In the genomic region with DNA sequence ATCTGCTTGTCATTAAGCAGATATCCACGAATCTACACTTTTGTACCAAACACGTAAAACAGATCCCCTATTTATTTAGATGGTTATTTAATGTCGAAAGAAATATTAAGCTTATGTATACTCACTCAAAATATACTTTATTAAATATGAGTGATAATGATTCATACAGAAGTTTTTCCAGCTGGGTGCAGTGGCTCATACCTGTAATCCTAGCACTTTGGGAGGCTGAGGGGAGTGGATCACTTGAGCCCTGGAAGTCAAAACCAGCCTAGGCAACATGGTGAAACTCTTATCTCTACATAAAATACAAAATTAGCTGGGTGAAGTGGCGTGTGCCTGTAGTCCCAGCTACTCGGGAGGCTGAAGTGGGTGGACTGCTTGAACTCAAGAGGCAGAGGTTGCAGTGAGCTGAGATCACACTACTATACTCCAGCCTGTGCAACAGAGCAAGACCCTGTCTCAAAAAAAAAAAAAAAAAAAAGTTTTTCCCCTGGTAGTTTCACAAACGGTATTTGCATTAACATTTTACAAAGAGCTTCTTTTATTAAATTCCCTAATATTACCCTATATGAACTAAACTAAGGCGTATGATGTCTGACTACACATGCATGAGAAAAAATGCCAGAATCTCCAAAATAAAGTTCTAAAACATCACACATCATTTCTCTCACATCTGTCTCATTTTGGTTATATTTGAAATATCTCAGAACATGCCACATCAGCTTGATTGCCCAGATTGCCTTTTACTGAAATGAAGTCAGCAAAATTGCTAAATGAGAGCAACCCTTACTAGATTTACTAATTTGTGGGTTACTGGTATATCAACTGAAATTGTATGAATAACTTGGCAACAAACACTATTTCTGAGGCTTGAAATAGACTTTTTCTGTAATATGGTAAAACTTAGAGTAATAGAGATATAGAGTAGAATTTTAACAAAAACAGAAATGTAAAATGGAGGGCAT, we compare ENCODE assay signal across 10 cellular contexts.
DNase-seq lines count a peak whose midpoint lies in the region; ATAC-seq, FAIRE-seq and TF ChIP-seq lines count a peak whose summit lies in the region.
"Had no signal": no experiment of that assay in that cellular context is flagged by ENCODE, and none has a peak within 500 bp of the region (broad histone marks: within the 10 kb centered on the region; RNA-seq: fewer than 3 reads in every experiment).

No MANE protein-coding gene starts in this region.

- 80 to 87% (median 82%) methylated on average over 7 of the region's 7 CpGs for WGBS in adrenal gland, 4 donors

- no peak for TF ChIP-seq POLR2A in adrenal gland (IDR thresholded peaks at IDR 0.05)

- TF ChIP-seq CTCF in keratinocyte (optimal IDR thresholded peaks at IDR 0.05 in 1 of 3, IDR thresholded peaks at IDR 0.05 in 1 of 3, conservative IDR thresholded peaks at IDR 0.05 in 1 of 3; ENCODE audit: extremely low read depth in 1 of 3, insufficient read depth in 2 of 3, low read length in 3 of 3) (no peak), adrenal gland (IDR thresholded peaks at IDR 0.05) (no peak)

- H4K20me1 ChIP-seq in keratinocyte (ENCODE audit: control insufficient read depth, extremely low read depth, insufficient read depth, low read length): no peaks in the 10 kb centered on the region

- no peak overlapping the region for H2AFZ ChIP-seq in keratinocyte (ENCODE audit: control insufficient read depth, low read length)

- H3K27me3 ChIP-seq in keratinocyte (ENCODE audit: control insufficient read depth, extremely low read depth, insufficient read depth, low read length) (no peaks in the 10 kb centered on the region), adrenal gland (no peaks in the 10 kb centered on the region)
- H3K27me3 ChIP-seq: SJSA1 had no signal

- H3K27ac ChIP-seq in keratinocyte (ENCODE audit: control insufficient read depth, insufficient read depth, low read length): peak overlapping the region; percentile 9
- no peak overlapping the region for H3K27ac ChIP-seq in adrenal gland
- H3K27ac ChIP-seq: SJSA1 had no signal

- DNase-seq in keratinocyte (ENCODE audit: low read depth, low spot score) (no peak), Right ventricle myocardium inferior (ENCODE audit: missing footprints) (no peak), adrenal gland (no peak), NCI-H1436 (lab: John Stamatoyannopoulos, UW) (no peak)
- DNase-seq in stimulated activated naive CD8-positive, alpha-beta T cell treated with anti-CD3 and anti-CD28 coated beads, Interleukin-15, Interleukin-2, amounts not matched to agents 100 U/mL and 50 U/mL, for 24 hours: no peak
- DNase-seq: activated CD4-positive, alpha-beta T cell treated with anti-CD3 and anti-CD28 coated beads for 4 hours had no signal

- dilution Hi-C loops in keratinocyte (cut with MboI; ENCODE audit: extremely low pct_ligation_motif_present, low sequenced_read_pairs): no loop called here

- H3K4me1 ChIP-seq in keratinocyte (ENCODE audit: control insufficient read depth, extremely low read depth, insufficient read depth, low read length) (peaks cover 31% of the 10 kb centered on the region), adrenal gland (replicated peaks in 1 of 2) (no peaks in the 10 kb centered on the region)
- H3K4me1 ChIP-seq: SJSA1 had no signal

- no peak for FAIRE-seq in keratinocyte (lab: Jason Lieb, UNC)

- H3K36me3 ChIP-seq in keratinocyte (ENCODE audit: control insufficient read depth in 2 of 2, extremely low read depth in 1 of 2, insufficient read depth in 2 of 2, low read length in 2 of 2) (peaks cover 2 to 11% of the 10 kb centered on the region in 2 experiments), adrenal gland (replicated peaks in 1 of 2) (peaks cover 0 to 8% of the 10 kb centered on the region in 2 donors)

- H3K9me3 ChIP-seq in keratinocyte (ENCODE audit: control insufficient read depth, low read depth, low read length) (no peaks in the 10 kb centered on the region), adrenal gland (replicated peaks in 1 of 3) (no peaks in the 10 kb centered on the region)
- H3K9me3 ChIP-seq: SJSA1 had no signal

- ATAC-seq in GM19035 (IDR thresholded peaks at IDR 0.05; ENCODE audit: unreplicated experiment): peak; percentile 67
- peak; percentile 85 for ATAC-seq in HG02610 (IDR thresholded peaks at IDR 0.05; ENCODE audit: unreplicated experiment)
- ATAC-seq in HG03457 (IDR thresholded peaks at IDR 0.05; ENCODE audit: unreplicated experiment): peak; percentile 53
- ATAC-seq in Right ventricle myocardium inferior: no peak
- no peak for ATAC-seq in stimulated activated naive CD8-positive, alpha-beta T cell treated with anti-CD3 and anti-CD28 coated beads, Interleukin-15, Interleukin-2, amounts not matched to agents 100 U/mL and 50 U/mL, for 24 hours

- no peak overlapping the region for H3K4me2 ChIP-seq in keratinocyte (ENCODE audit: control insufficient read depth, extremely low read depth, insufficient read depth, low read depth, low read length)

- H3K9me1 ChIP-seq in keratinocyte (ENCODE audit: control insufficient read depth, extremely low read depth, insufficient read depth, low read length): no peaks in the 10 kb centered on the region

- peaks cover 58% of the 10 kb centered on the region for H3K79me2 ChIP-seq in keratinocyte (ENCODE audit: control insufficient read depth, insufficient read depth, low read length)

- intact Hi-C loops in Right ventricle myocardium inferior (cut with DNase I) (no loop called here), adrenal gland (cut with DNase I) (no loop called here)

- H3K9ac ChIP-seq in keratinocyte (ENCODE audit: control insufficient read depth, extremely low read depth, insufficient read depth, low read length): no peak overlapping the region

- H3K4me3 ChIP-seq in keratinocyte (ENCODE audit: control insufficient read depth in 2 of 3, extremely low read depth in 1 of 3, insufficient read depth in 2 of 3, low read depth in 1 of 3, low read length in 3 of 3): no peak overlapping the region
- no peak overlapping the region for H3K4me3 ChIP-seq in adrenal gland
- H3K4me3 ChIP-seq: SJSA1 had no signal

Comparison
In these comparisons a context has a peak if more than half of its experiments do, and no peak if none do; other contexts are left out.
1. ATAC-seq: peak in GM19035 (single experiment), HG02610 (single experiment) and HG03457 (single experiment); none in Right ventricle myocardium inferior (single experiment) and stimulated activated naive CD8-positive, alpha-beta T cell treated with anti-CD3 and anti-CD28 coated beads, Interleukin-15, Interleukin-2, amounts not matched to agents 100 U/mL and 50 U/mL, for 24 hours (single experiment).